25 cellular contexts compared by ENCODE assay signal in genomic region chr1:34822202-34822601, GRCh38. TPM values are rescaled to one million over a fixed set of nuclear protein-coding genes. Genes with fewer than 3 reads are reported as not detected.
"Had no signal": no experiment of that assay in that cellular context is flagged by ENCODE, and none has a peak within 500 bp of the region (broad histone marks: within the 10 kb centered on the region; RNA-seq: fewer than 3 reads in every experiment).

No MANE protein-coding gene starts in this region.

- H3K36me3 ChIP-seq: gastrocnemius medialis, neutrophil, spleen, transverse colon had no signal

- DNase-seq: effector memory CD4-positive, alpha-beta T cell; gastrocnemius medialis; heart right ventricle; hypothalamus; mammary epithelial cell; naive thymus-derived CD4-positive, alpha-beta T cell; psoas muscle; retina; spleen; stimulated activated CD4-positive, alpha-beta T cell treated with anti-CD3 and anti-CD28 coated beads, Interleukin-15, amount 100 ng/mL, for 24 hours; stimulated activated CD4-positive, alpha-beta T cell treated with anti-CD3 and anti-CD28 coated beads, Interleukin-1b, Interleukin-23, amount 100 ng/mL, for 48 hours; stimulated activated CD4-positive, alpha-beta T cell treated with anti-CD3 and anti-CD28 coated beads, Interleukin-4, amount 100 ng/mL, for 24 hours; testis; transverse colon had no signal

- ATAC-seq: esophagus mucosa; gastrocnemius medialis; heart right ventricle; left lobe of liver; naive thymus-derived CD4-positive, alpha-beta T cell; psoas muscle; sciatic nerve; stimulated activated memory B cell treated with anti-CD40 and anti-IgM and Interleukin-4, amounts not matched to agents 10 μg/mL and 1 μg/mL and 100 μg/mL, for 72 hours had no signal

- H3K4me3 ChIP-seq: gastrocnemius medialis, heart right ventricle, psoas muscle, spleen, testis, transverse colon had no signal

- H3K9me3 ChIP-seq: gastrocnemius medialis, neutrophil, psoas muscle, testis, transverse colon had no signal

- H3K27me3 ChIP-seq: gastrocnemius medialis, heart right ventricle, neutrophil, spleen, testis, transverse colon had no signal

- H3K27ac ChIP-seq: gastrocnemius medialis, heart right ventricle, neutrophil, psoas muscle, spleen, testis, transverse colon had no signal

- H3K4me1 ChIP-seq: psoas muscle, spleen had no signal

RNA-seq across cellular contexts. Expression of gene GJA4, which starts 29.4 kb away (rescaled TPM):
- total RNA-seq: fibroblast of villous mesenchyme; mammary epithelial cell; naive thymus-derived CD4-positive, alpha-beta T cell; osteoblast had no signal

RNA-seq across cellular contexts. Expression of gene GJB3, which starts 41.2 kb away (rescaled TPM):
- total RNA-seq: fibroblast of villous mesenchyme; gastrocnemius medialis; heart right ventricle; mesenteric fat pad; mononuclear cell; naive thymus-derived CD4-positive, alpha-beta T cell; osteoblast; psoas muscle; skeletal muscle tissue; spleen; subcutaneous adipose tissue had no signal
